Comparison of ENCODE assay signal across 11 cellular contexts in the genomic region with DNA sequence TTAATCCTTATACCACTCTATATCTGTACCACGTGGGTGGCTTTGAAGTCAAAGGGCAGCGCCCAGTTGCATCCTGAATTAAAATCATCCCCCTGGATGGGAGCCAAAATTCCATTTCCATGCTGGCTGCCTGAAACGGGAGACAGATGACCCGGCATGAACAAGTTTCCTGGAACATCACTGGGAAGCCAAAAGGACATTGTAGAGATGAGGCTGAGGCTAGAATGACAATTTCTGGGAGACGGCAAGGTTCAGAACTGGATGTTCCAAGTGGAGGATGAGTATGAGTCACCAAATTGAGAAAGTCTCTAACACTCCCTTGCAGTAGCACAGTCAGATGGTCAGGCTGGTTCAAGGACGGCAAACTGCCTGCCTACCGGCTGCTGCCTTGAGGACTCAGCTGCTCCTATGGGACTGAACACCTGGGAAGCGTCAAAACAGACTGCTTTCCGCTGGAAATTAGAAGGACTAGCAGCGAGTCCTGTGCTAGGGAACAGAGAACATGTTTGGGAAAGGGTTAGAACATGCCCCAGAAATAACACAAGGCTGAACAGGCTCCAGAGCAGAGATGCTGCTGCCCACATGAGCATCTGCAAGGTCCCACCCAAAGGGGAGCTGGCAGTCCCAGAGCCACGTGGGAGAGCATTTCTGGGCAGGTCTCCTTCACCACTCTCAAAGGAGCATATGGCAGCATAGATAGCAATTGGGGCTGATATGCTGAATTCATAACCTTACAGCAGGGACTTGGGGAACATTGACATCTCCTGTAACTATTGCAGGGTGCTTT. TPM values are rescaled to one million over a fixed set of nuclear protein-coding genes. Genes with fewer than 3 reads are reported as not detected.
DNase-seq lines count a peak whose midpoint lies in the region; ATAC-seq and TF ChIP-seq lines count a peak whose summit lies in the region.
"Had no signal": no experiment of that assay in that cellular context is flagged by ENCODE, and none has a peak within 500 bp of the region (broad histone marks: within the 10 kb centered on the region; RNA-seq: fewer than 3 reads in every experiment).

No MANE protein-coding gene starts in this region.

- no peak for TF ChIP-seq CTCF in BE2C (IDR thresholded peaks at IDR 0.05; ENCODE audit: low read depth, low read length)

- peak; percentile 27 for DNase-seq in BE2C
- DNase-seq in T-helper 17 cell, result no peak
- no peak for DNase-seq in Right ventricle myocardium superior
- peak; percentile 31 to 55 for DNase-seq in trophoblast cell
- DNase-seq in activated effector memory CD4-positive, alpha-beta T cell treated with anti-CD3 and anti-CD28 coated beads, Interleukin-2, amount 50 U/mL, for 16 hours, result no peak
- DNase-seq in activated gamma-delta T cell treated with Interleukin-2 at 50 U/mL for 16 hours, result no peak
- no peak for DNase-seq in activated naive CD4-positive, alpha-beta T cell (lab: John Stamatoyannopoulos, UW)
- DNase-seq: activated CD4-positive, alpha-beta T cell treated with anti-CD3 and anti-CD28 coated beads, Interleukin-2, amount 10 ng/mL, durations not matched to agents 24 days and 14 days; CD4-positive, alpha-beta memory T cell; OCI-M1 had no signal

- no peak overlapping the region for H2BK5ac ChIP-seq in trophoblast cell (ENCODE audit: low read depth, low read length, poor library complexity)

- peak overlapping the region; percentile 53 for H3K4me3 Mint-ChIP-seq in T-helper 17 cell
- H3K4me3 Mint-ChIP-seq: activated CD4-positive, alpha-beta T cell treated with anti-CD3 and anti-CD28 coated beads, Interleukin-2, amount 10 ng/mL, durations not matched to agents 24 days and 14 days; CD4-positive, alpha-beta memory T cell had no signal

- H3K4me2 ChIP-seq in trophoblast cell (ENCODE audit: low read length), result no peak overlapping the region

- H3K36me3 ChIP-seq in BE2C (no peaks in the 10 kb centered on the region), trophoblast cell (ENCODE audit: control insufficient read depth in 1 of 2, insufficient read depth in 2 of 2, low read length in 2 of 2) (no peaks in the 10 kb centered on the region)

- no peak overlapping the region for H4K91ac ChIP-seq in trophoblast cell (ENCODE audit: low read depth, low read length)

- H4K8ac ChIP-seq in trophoblast cell (ENCODE audit: low read depth, low read length), result no peak overlapping the region

- H3K27me3 ChIP-seq in BE2C (no peaks in the 10 kb centered on the region), trophoblast cell (ENCODE audit: insufficient read depth, low read length) (no peaks in the 10 kb centered on the region)

- H3K14ac ChIP-seq in trophoblast cell (ENCODE audit: low read length), result no peak overlapping the region

- no peak overlapping the region for H3K4me3 ChIP-seq in BE2C (ENCODE audit: low read depth, low read length)
- no peak overlapping the region for H3K4me3 ChIP-seq in trophoblast cell (ENCODE audit: low read depth, low read length)

- no peaks in the 10 kb centered on the region for H3K36me3 Mint-ChIP-seq in T-helper 17 cell (ENCODE audit: low read depth)
- H3K36me3 Mint-ChIP-seq: CD4-positive, alpha-beta memory T cell had no signal

- H2AFZ ChIP-seq in trophoblast cell (ENCODE audit: insufficient read depth, low read length, poor library complexity), result no peak overlapping the region

- no peak overlapping the region for H3K23ac ChIP-seq in trophoblast cell (ENCODE audit: low read length)

- H2AK5ac ChIP-seq in trophoblast cell (ENCODE audit: low read length), result no peak overlapping the region

- H3K27me3 Mint-ChIP-seq in T-helper 17 cell, result peaks cover 13% of the 10 kb centered on the region

- no peaks in the 10 kb centered on the region for H3K79me2 ChIP-seq in trophoblast cell (ENCODE audit: control insufficient read depth, insufficient read depth, low read length, poor library complexity)

- H3K9me3 ChIP-seq in BE2C (no peaks in the 10 kb centered on the region), T-helper 17 cell (ENCODE audit: control insufficient read depth, low read length, poor library complexity, severe bottlenecking) (no peaks in the 10 kb centered on the region), trophoblast cell (ENCODE audit: insufficient read depth, low read depth, low read length) (no peaks in the 10 kb centered on the region)

- H2BK120ac ChIP-seq in trophoblast cell (ENCODE audit: insufficient read depth, low read length, poor library complexity), result no peak overlapping the region

- no peak overlapping the region for H4K12ac ChIP-seq in trophoblast cell (ENCODE audit: low read depth, low read length)

- no peak overlapping the region for H2BK12ac ChIP-seq in trophoblast cell (ENCODE audit: low read length)

- intact Hi-C loops in Right ventricle myocardium superior (cut with DNase I), result no loop called here

- peak overlapping the region; percentile 93 for H3K27ac Mint-ChIP-seq in T-helper 17 cell
- H3K27ac Mint-ChIP-seq: activated CD4-positive, alpha-beta T cell treated with anti-CD3 and anti-CD28 coated beads, Interleukin-2, amount 10 ng/mL, durations not matched to agents 24 days and 14 days had no signal

- H3K4ac ChIP-seq in trophoblast cell (ENCODE audit: low read depth, low read length), result no peak overlapping the region

- ATAC-seq in T-helper 17 cell, result peak; percentile 12
- ATAC-seq in Right ventricle myocardium superior (ENCODE audit: poor library complexity), result peak; percentile 72
- no peak for ATAC-seq in HG02870 (IDR thresholded peaks at IDR 0.05; ENCODE audit: unreplicated experiment)

- H3K79me1 ChIP-seq in trophoblast cell (ENCODE audit: low read length), result no peaks in the 10 kb centered on the region

- H3K18ac ChIP-seq in trophoblast cell (ENCODE audit: low read length), result no peak overlapping the region

- no CpG with 5 or more reads among the region's 11 CpGs for WGBS in trophoblast cell (ENCODE audit: extremely low coverage, insufficient coverage, insufficient read length)

- H3K4me1 Mint-ChIP-seq in T-helper 17 cell, result peaks cover 5% of the 10 kb centered on the region

- no peak overlapping the region for H3K9ac ChIP-seq in trophoblast cell (ENCODE audit: low read length)

- H3K4me1 ChIP-seq in BE2C, result peaks cover 11% of the 10 kb centered on the region
- H3K4me1 ChIP-seq in trophoblast cell (ENCODE audit: control insufficient read depth in 1 of 2, insufficient read depth in 2 of 2, low read length in 2 of 2), result no peaks in the 10 kb centered on the region

- H3K27ac ChIP-seq in trophoblast cell (ENCODE audit: low read depth, low read length), result no peak overlapping the region

RNA-seq across cellular contexts. Expression of gene YPEL5, which starts 32.0 kb away (rescaled TPM):
- polyA plus RNA-seq in BE2C (2012; ENCODE audit: insufficient read depth, insufficient read length, low read depth), result 30.1 TPM
- total RNA-seq in T-helper 17 cell (100 to 1,000 TPM; 614 to 922 TPM), Right ventricle myocardium superior (61.9 TPM)
- polyA plus RNA-seq in trophoblast cell (2013), result 103 and 105 TPM in 2 replicates

RNA-seq across cellular contexts. Expression of gene LBH, which starts 52.5 kb away (rescaled TPM):
- 9.8 TPM for polyA plus RNA-seq in BE2C (2012; ENCODE audit: insufficient read depth, insufficient read length, low read depth)
- total RNA-seq in T-helper 17 cell (100 to 1,000 TPM; 118 to 127 TPM), Right ventricle myocardium superior (115 TPM)
- polyA plus RNA-seq in trophoblast cell (2013), result 120 and 147 TPM in 2 replicates

Comparison
In these comparisons a context has a peak if more than half of its experiments do, and no peak if none do; other contexts are left out.
1. DNase-seq: peak in BE2C (single experiment) and trophoblast cell (2 of 2); none in T-helper 17 cell (0 of 3), Right ventricle myocardium superior (single experiment), activated effector memory CD4-positive, alpha-beta T cell treated with anti-CD3 and anti-CD28 coated beads, Interleukin-2, amount 50 U/mL, for 16 hours (single experiment), activated gamma-delta T cell treated with Interleukin-2 at 50 U/mL for 16 hours (single experiment) and activated naive CD4-positive, alpha-beta T cell (0 of 4).